In the genomic region with DNA sequence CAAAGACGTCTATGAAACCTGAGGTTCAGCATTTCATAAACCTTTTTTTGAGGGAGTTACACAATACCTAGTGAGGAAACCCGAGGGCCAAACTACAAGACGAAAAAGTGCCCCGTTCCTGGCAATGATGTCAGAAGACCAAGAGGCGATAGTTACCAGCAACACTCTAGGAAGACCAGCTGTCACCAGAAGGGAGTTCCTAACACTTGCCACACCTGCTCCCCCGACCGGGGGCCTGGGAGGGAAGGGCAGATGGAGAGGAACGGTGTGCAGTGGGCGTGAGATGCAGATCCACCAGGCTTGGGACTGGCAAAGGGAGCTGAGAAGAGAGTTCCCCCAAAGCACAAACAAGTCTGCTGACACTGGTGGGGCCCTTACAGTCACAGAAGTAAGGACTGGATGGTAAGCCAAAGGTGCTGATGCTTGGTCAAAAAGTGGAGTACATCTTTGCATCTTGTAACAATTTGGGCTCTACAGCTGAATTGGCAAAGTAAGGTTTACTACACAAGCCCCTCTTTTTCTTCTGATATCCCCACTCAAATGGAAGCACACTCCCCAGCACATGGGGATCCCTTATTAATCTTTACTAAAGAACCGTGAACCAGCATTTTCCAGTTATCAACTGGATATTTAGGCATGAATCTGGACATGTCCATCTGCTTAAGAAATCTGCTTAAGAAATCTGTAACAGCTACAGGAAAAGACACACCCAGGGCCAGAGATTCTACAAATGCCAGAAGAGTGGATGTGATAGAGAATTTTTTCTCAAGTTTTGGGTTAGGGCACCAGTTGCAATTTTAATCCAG, we compare ENCODE assay signal across 9 cellular contexts. TPM values are rescaled to one million over a fixed set of nuclear protein-coding genes. Genes with fewer than 3 reads are reported as not detected.
DNase-seq lines count a peak whose midpoint lies in the region; ATAC-seq and TF ChIP-seq lines count a peak whose summit lies in the region.
"Had no signal": no experiment of that assay in that cellular context is flagged by ENCODE, and none has a peak within 500 bp of the region (broad histone marks: within the 10 kb centered on the region; RNA-seq: fewer than 3 reads in every experiment).

No MANE protein-coding gene starts in this region.

- H3K4me3 Mint-ChIP-seq in activated CD4-positive, alpha-beta T cell treated with anti-CD3 and anti-CD28 coated beads, Interleukin-2, amount 10 ng/mL, durations not matched to agents 7 days and 5 days = no peak overlapping the region
- H3K4me3 Mint-ChIP-seq in stimulated activated naive B cell treated with anti-CD40 and anti-IgM and Interleukin-4, amounts not matched to agents 10 μg/mL and 1 μg/mL and 100 μg/mL, for 72 hours = peak overlapping the region in 1 of 2 donors; percentile 15

- TF ChIP-seq CTCF in RWPE2 (IDR thresholded peaks at IDR 0.05; ENCODE audit: poor library complexity, severe bottlenecking) = no peak

- POLR2A ChIA-PET in activated CD4-positive, alpha-beta T cell treated with anti-CD3 and anti-CD28 coated beads, Interleukin-2, amount 10 ng/mL, durations not matched to agents 7 days and 5 days (lab: Charles Lee) = no interaction called here

- H3K9me3 Mint-ChIP-seq in activated CD4-positive, alpha-beta T cell treated with anti-CD3 and anti-CD28 coated beads, Interleukin-2, amount 10 ng/mL, durations not matched to agents 7 days and 5 days = no peaks in the 10 kb centered on the region
- no peaks in the 10 kb centered on the region for H3K9me3 Mint-ChIP-seq in stimulated activated naive B cell treated with anti-CD40 and anti-IgM and Interleukin-4, amounts not matched to agents 10 μg/mL and 1 μg/mL and 100 μg/mL, for 72 hours

- CTCF ChIA-PET in activated CD4-positive, alpha-beta T cell treated with anti-CD3 and anti-CD28 coated beads, Interleukin-2, amount 10 ng/mL, durations not matched to agents 7 days and 5 days (lab: Charles Lee) = interaction anchor here (0.5 to 0.7 kb wide), 3 partner anchors 11 to 158 kb away, joined by 3 to 5 read pairs (median 3); no protein-coding TSS in a partner anchor

- peak overlapping the region; percentile 39 for H3K27ac ChIP-seq in RWPE2 (ENCODE audit: poor library complexity, severe bottlenecking)
- H3K27ac ChIP-seq: KMS-11 had no signal

- H3K4me1 ChIP-seq in RWPE2 (ENCODE audit: insufficient read depth, poor library complexity, severe bottlenecking) = peaks cover 5% of the 10 kb centered on the region

- H3K36me3 ChIP-seq in RWPE2 (ENCODE audit: low read depth) = peaks cover 25% of the 10 kb centered on the region

- peaks cover 36% of the 10 kb centered on the region for H3K36me3 Mint-ChIP-seq in activated CD4-positive, alpha-beta T cell treated with anti-CD3 and anti-CD28 coated beads, Interleukin-2, amount 10 ng/mL, durations not matched to agents 7 days and 5 days (ENCODE audit: low read depth)
- peaks cover 33 to 44% of the 10 kb centered on the region in 2 donors for H3K36me3 Mint-ChIP-seq in stimulated activated naive B cell treated with anti-CD40 and anti-IgM and Interleukin-4, amounts not matched to agents 10 μg/mL and 1 μg/mL and 100 μg/mL, for 72 hours

- DNase-seq in activated CD4-positive, alpha-beta T cell treated with anti-CD3 and anti-CD28 coated beads, Interleukin-2, amount 10 ng/mL, durations not matched to agents 7 days and 5 days = no peak
- no peak for DNase-seq in activated CD4-positive, alpha-beta T cell treated with anti-CD3 and anti-CD28 coated beads for 1 hour
- DNase-seq in RWPE2 (ENCODE audit: low spot score) (no peak), fibroblast of the conjunctiva (ENCODE audit: low read depth) (peak; percentile 43), HPDE6-E6E7 (ENCODE audit: extremely low spot score) (no peak), H4 (ENCODE audit: low spot score) (no peak), pons (ENCODE audit: low spot score) (no peak)
- DNase-seq in stimulated activated naive B cell treated with anti-CD40 and anti-IgM and Interleukin-4, amounts not matched to agents 10 μg/mL and 1 μg/mL and 100 μg/mL, for 72 hours = no peak

- no peaks in the 10 kb centered on the region for H3K9me3 ChIP-seq in RWPE2 (ENCODE audit: severe bottlenecking)

- peak overlapping the region; percentile 50 for H3K27ac Mint-ChIP-seq in activated CD4-positive, alpha-beta T cell treated with anti-CD3 and anti-CD28 coated beads, Interleukin-2, amount 10 ng/mL, durations not matched to agents 7 days and 5 days
- peak overlapping the region; percentile 85 for H3K27ac Mint-ChIP-seq in stimulated activated naive B cell treated with anti-CD40 and anti-IgM and Interleukin-4, amounts not matched to agents 10 μg/mL and 1 μg/mL and 100 μg/mL, for 72 hours

- no peaks in the 10 kb centered on the region for H3K27me3 ChIP-seq in RWPE2 (ENCODE audit: insufficient read depth, poor library complexity, severe bottlenecking)

- no peaks in the 10 kb centered on the region for H3K27me3 Mint-ChIP-seq in activated CD4-positive, alpha-beta T cell treated with anti-CD3 and anti-CD28 coated beads, Interleukin-2, amount 10 ng/mL, durations not matched to agents 7 days and 5 days
- H3K27me3 Mint-ChIP-seq in stimulated activated naive B cell treated with anti-CD40 and anti-IgM and Interleukin-4, amounts not matched to agents 10 μg/mL and 1 μg/mL and 100 μg/mL, for 72 hours = no peaks in the 10 kb centered on the region

- ATAC-seq in RWPE2 (ENCODE audit: low read depth) = no peak
- ATAC-seq in stimulated activated naive B cell treated with anti-CD40 and anti-IgM and Interleukin-4, amounts not matched to agents 10 μg/mL and 1 μg/mL and 100 μg/mL, for 72 hours (replicated peaks) = no peak

- H3K4me1 Mint-ChIP-seq in activated CD4-positive, alpha-beta T cell treated with anti-CD3 and anti-CD28 coated beads, Interleukin-2, amount 10 ng/mL, durations not matched to agents 7 days and 5 days = peaks cover 43% of the 10 kb centered on the region
- peaks cover 27 to 51% of the 10 kb centered on the region in 2 donors for H3K4me1 Mint-ChIP-seq in stimulated activated naive B cell treated with anti-CD40 and anti-IgM and Interleukin-4, amounts not matched to agents 10 μg/mL and 1 μg/mL and 100 μg/mL, for 72 hours

- H3K4me3 ChIP-seq in RWPE2 (ENCODE audit: severe bottlenecking) = no peak overlapping the region

RNA-seq across cellular contexts. Expression of a gene that starts 38.5 kb away (rescaled TPM):
- 10 to 100 TPM; 59.7 to 64.5 TPM for total RNA-seq in activated CD4-positive, alpha-beta T cell treated with anti-CD3 and anti-CD28 coated beads, Interleukin-2, amount 10 ng/mL, durations not matched to agents 7 days and 5 days
- total RNA-seq in H4 (2014; rRNA removed; shearing (Covaris generic)) = 37.4 and 40.8 TPM in 2 replicates
